In genomic region chr3:124467980-124468902, GRCh38 we compare ENCODE assay signal across 8 cellular contexts.
A peak's percentile ranks its signal among the peaks of the same experiment; 100 is the strongest.
DNase-seq lines count a peak whose midpoint lies in the region; ATAC-seq, FAIRE-seq and TF ChIP-seq lines count a peak whose summit lies in the region.

No MANE protein-coding gene starts in this region.

- H3K36me3 ChIP-seq in WERI-Rb-1: peaks cover 6% of the 10 kb centered on the region; the same call in 1 of the 2 replicates
- no peaks in the 10 kb centered on the region for H3K36me3 ChIP-seq in pancreas

- H3K27ac ChIP-seq in C4-2B (no peak overlapping the region), WERI-Rb-1 (no peak overlapping the region), pancreas (no peak overlapping the region)

- H3K27me3 ChIP-seq in WERI-Rb-1 (ENCODE audit: insufficient read depth, low read depth, severe bottlenecking) (no peaks in the 10 kb centered on the region), pancreas (no peaks in the 10 kb centered on the region)

- H3K4me3 ChIP-seq in WERI-Rb-1 (ENCODE audit: low read depth, low read length) (no peak overlapping the region), pancreas (no peak overlapping the region)

- peaks cover 0 to 7% (median 4%) of the 10 kb centered on the region in 3 donors for H3K4me1 ChIP-seq in pancreas

- ATAC-seq in pancreas: peak; percentile 83 to 94 (median 90)
- ATAC-seq in GM19328 (IDR thresholded peaks at IDR 0.05; ENCODE audit: unreplicated experiment): no peak

- peak; percentile 100 for TF ChIP-seq CTCF in C4-2B (conservative IDR thresholded peaks at IDR 0.05)
- TF ChIP-seq CTCF in WERI-Rb-1 (IDR thresholded peaks at IDR 0.05; ENCODE audit: low read depth, low read length): peak; percentile 97
- TF ChIP-seq CTCF in pancreas (IDR thresholded peaks at IDR 0.05): peak; percentile 77 to 94 (median 88)

- intact Hi-C loops in pancreas (cut with DNase I): loop anchor here in 1 of 3 donors (10.0 kb wide), 1 partner anchor 113 kb away; no protein-coding TSS in a partner anchor

- WGBS in pancreas, 2 donors: 68 to 71% methylated on average over 10 of the region's 10 CpGs

- H3K9me3 ChIP-seq in WERI-Rb-1 (ENCODE audit: severe bottlenecking) (no peaks in the 10 kb centered on the region), pancreas (no peaks in the 10 kb centered on the region)

- peak; percentile 65 for DNase-seq in GM19240 (ENCODE audit: insufficient read length, low spot score)
- DNase-seq in NCI-H2081 treated with DMSO at 0.1 percent for 48 hours (lab: John Stamatoyannopoulos, UW): peak; percentile 67
- DNase-seq in WERI-Rb-1: peak; percentile 56
- DNase-seq in fibroblast of the conjunctiva (ENCODE audit: low read depth): peak; percentile 10
- peak in 5 of 6 donors; percentile 26 to 74 (median 59) for DNase-seq in pancreas
- no peak for DNase-seq in NK-92 (lab: John Stamatoyannopoulos, UW; ENCODE audit: unreplicated experiment)

- FAIRE-seq in pancreas (lab: Jason Lieb, UNC): no peak
